Comparison of ENCODE assay signal across 7 cellular contexts in the genomic region with DNA sequence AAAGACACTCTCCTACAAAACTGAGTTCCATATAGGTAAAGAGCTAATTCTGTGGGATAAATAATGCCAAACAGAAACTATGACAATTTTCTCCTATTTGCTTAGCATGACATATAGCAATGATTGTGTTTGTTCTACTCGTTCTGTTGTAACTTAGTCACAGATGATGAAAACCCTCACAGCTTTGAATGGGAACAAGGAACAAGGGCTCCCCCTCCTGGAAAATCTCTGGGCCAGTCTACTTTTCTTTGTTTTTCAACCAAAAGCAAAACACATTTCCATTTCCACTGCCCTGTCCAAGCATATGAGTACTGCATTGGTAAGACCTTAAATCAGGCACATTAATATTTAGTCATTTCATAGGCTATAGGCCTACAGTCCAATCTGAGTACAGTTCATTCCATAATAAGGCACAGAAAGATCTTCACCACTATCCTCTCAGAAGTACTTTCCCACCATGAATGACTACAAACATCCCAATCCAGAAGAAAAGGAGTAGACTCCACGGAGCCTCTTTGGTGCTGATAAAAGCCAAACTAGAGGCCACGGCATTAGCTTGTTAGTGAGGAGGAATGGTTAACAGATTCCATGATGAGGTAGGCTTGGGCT.
DNase-seq lines count a peak whose midpoint lies in the region; ATAC-seq and TF ChIP-seq lines count a peak whose summit lies in the region.

No MANE protein-coding gene starts in this region.

- TF ChIP-seq CTCF in RWPE1 (conservative IDR thresholded peaks at IDR 0.05; ENCODE audit: low read depth) = peak; percentile 45
- TF ChIP-seq CTCF in endothelial cell (IDR thresholded peaks at IDR 0.05; ENCODE audit: unreplicated experiment) = no peak

- peaks cover 2% of the 10 kb centered on the region for H3K27me3 Mint-ChIP-seq in endothelial cell (ENCODE audit: unreplicated experiment)

- DNase-seq in EH (ENCODE audit: low read depth) (peak; percentile 81), HT-29 (ENCODE audit: low spot score) (peak; percentile 70), RWPE1 (ENCODE audit: low spot score) (peak; percentile 44), endothelial cell (ENCODE audit: low spot score) (peak; percentile 35), middle frontal gyrus (ENCODE audit: extremely low spot score, low spot score) (peak; percentile 69)
- DNase-seq in activated T-cell treated with anti-CD3 and anti-CD28 coated beads, Interleukin-2, amount 50 U/mL, for 1 hour = no peak

- POLR2A ChIA-PET in RWPE1 (lab: Yijun Ruan, JAX; ENCODE audit: low non-redundant PET) = no interaction called here

- H3K27ac Mint-ChIP-seq in endothelial cell (ENCODE audit: unreplicated experiment) = no peak overlapping the region

- peaks cover 3% of the 10 kb centered on the region for H3K36me3 Mint-ChIP-seq in endothelial cell (ENCODE audit: low read depth, unreplicated experiment)

- no peak for ATAC-seq in GM21381 (IDR thresholded peaks at IDR 0.05; ENCODE audit: unreplicated experiment)

- no peak overlapping the region for H3K27ac ChIP-seq in RWPE1

- no peaks in the 10 kb centered on the region for H3K9me3 Mint-ChIP-seq in endothelial cell (ENCODE audit: unreplicated experiment)

- no peak overlapping the region for H3K4me3 Mint-ChIP-seq in endothelial cell (ENCODE audit: unreplicated experiment)

- CTCF ChIA-PET in RWPE1 (lab: Yijun Ruan, JAX) = interaction anchor here (0.6 to 0.8 kb wide), 4 partner anchors 17 to 252 kb away, joined by 3 read pairs; no protein-coding TSS in a partner anchor

- H3K4me1 Mint-ChIP-seq in endothelial cell (ENCODE audit: unreplicated experiment) = peaks cover 9% of the 10 kb centered on the region
